Comparison of ENCODE assay signal across 20 cellular contexts in the genomic region with DNA sequence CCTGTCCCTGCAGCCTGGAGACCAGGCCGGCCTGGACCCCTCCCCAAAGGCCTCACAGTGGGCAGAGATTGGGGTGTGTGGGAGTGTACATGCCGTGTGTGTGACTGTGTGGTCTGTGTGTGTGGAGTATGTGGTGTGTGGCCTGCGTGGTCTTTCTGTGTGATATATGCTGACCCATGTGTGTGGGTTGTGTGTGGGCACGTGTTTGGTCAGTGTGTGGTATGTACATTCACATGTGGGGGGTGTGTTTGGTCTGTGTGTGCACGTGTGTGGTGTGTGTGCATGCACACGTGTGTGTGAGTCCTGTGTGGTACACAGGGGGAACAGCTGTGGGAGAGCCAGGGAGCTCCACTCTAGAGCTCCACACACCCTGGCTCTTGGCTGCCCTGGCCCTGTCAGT.
A peak's percentile ranks its signal among the peaks of the same experiment; 100 is the strongest.
DNase-seq lines count a peak whose midpoint lies in the region; ATAC-seq and TF ChIP-seq lines count a peak whose summit lies in the region.
"Had no signal": no experiment of that assay in that cellular context is flagged by ENCODE, and none has a peak within 500 bp of the region (broad histone marks: within the 10 kb centered on the region; RNA-seq: fewer than 3 reads in every experiment).

No MANE protein-coding gene starts in this region.

- H3K4me1 Mint-ChIP-seq in GM23338 (0 out of 3 replicates have a peak, but pooled peaks cover 3% of the 10 kb centered on the region), brain (peaks cover 53% of the 10 kb centered on the region), neural progenitor cell (peaks cover 13% of the 10 kb centered on the region)
- H3K4me1 Mint-ChIP-seq: B cell, IgD-negative memory B cell had no signal

- H3K9ac ChIP-seq in neural progenitor cell (no peak overlapping the region), mesenchymal stem cell (ENCODE audit: low read length) (no peak overlapping the region)
- H3K9ac ChIP-seq: KMS-11 had no signal

- no peak overlapping the region for H4K8ac ChIP-seq in mesenchymal stem cell (ENCODE audit: low read length)

- WGBS in mesenchymal stem cell: 76% methylated on average over 6 of the region's 6 CpGs

- H3K27me3 ChIP-seq in GM23338 (ENCODE audit: insufficient read depth) (no peaks in the 10 kb centered on the region), neural progenitor cell (no peaks in the 10 kb centered on the region), mesenchymal stem cell (ENCODE audit: control insufficient read depth in 1 of 2, insufficient read depth in 1 of 2, low read length in 2 of 2) (no peaks in the 10 kb centered on the region)

- H2BK5ac ChIP-seq in mesenchymal stem cell (ENCODE audit: low read depth, low read length, poor library complexity, severe bottlenecking): no peak overlapping the region

- 0 out of 2 replicates have a peak overlapping the region, but pooled peaks have one; percentile 27 for H3K27ac Mint-ChIP-seq in GM23338
- peak overlapping the region in 4 of 5 experiments; percentile 79 to 87 (median 83) for H3K27ac Mint-ChIP-seq in brain
- H3K27ac Mint-ChIP-seq in neural progenitor cell: peak overlapping the region; percentile 98
- H3K27ac Mint-ChIP-seq: B cell, IgD-negative memory B cell had no signal

- H3K27me3 Mint-ChIP-seq in GM23338 (ENCODE audit: insufficient read depth, low read depth, poor library complexity) (no peaks in the 10 kb centered on the region), brain (no peaks in the 10 kb centered on the region), neural progenitor cell (ENCODE audit: insufficient read depth, low read depth) (no peaks in the 10 kb centered on the region)
- H3K27me3 Mint-ChIP-seq: B cell, IgD-negative memory B cell had no signal

- H2AFZ ChIP-seq in GM23338: no peak overlapping the region
- no peak overlapping the region for H2AFZ ChIP-seq in neural progenitor cell (replicated peaks)
- H2AFZ ChIP-seq in mesenchymal stem cell (ENCODE audit: low read depth, low read length): no peak overlapping the region

- DNase-seq in GM23338 (ENCODE audit: low spot score): no peak
- no peak for DNase-seq in neural progenitor cell (ENCODE audit: low spot score)
- DNase-seq in DMS79 treated with DMSO at 0.1 percent for 48 hours (lab: John Stamatoyannopoulos, UW): no peak
- no peak for DNase-seq in inferior parietal cortex (ENCODE audit: extremely low spot score)
- DNase-seq in stimulated activated naive CD8-positive, alpha-beta T cell treated with anti-CD3 and anti-CD28 coated beads, Interleukin-15, Interleukin-2, amounts not matched to agents 100 U/mL and 50 U/mL, for 24 hours: no peak
- DNase-seq in mesenchymal stem cell: no peak
- DNase-seq: Calu3, DND-41, HCEC 1CT, MM.1S, NCI-H2029, NCI-H2227 treated with DMSO at 0.1 percent for 48 hours, NCI-H69, SHP77 had no signal

- H3K14ac ChIP-seq in mesenchymal stem cell (ENCODE audit: low read length in 2 of 2): no peak overlapping the region

- H3K23ac ChIP-seq in mesenchymal stem cell (ENCODE audit: low read length in 2 of 2): no peak overlapping the region

- no peak for ATAC-seq in GM23338
- no peak for ATAC-seq in stimulated activated naive CD8-positive, alpha-beta T cell treated with anti-CD3 and anti-CD28 coated beads, Interleukin-15, Interleukin-2, amounts not matched to agents 100 U/mL and 50 U/mL, for 24 hours
- ATAC-seq: Panc1 had no signal

- no peak overlapping the region for H2BK12ac ChIP-seq in mesenchymal stem cell (ENCODE audit: low read length in 2 of 2)

- H3K4me1 ChIP-seq in GM23338 (ENCODE audit: insufficient read depth) (no peaks in the 10 kb centered on the region), neural progenitor cell (peaks cover 4% of the 10 kb centered on the region), mesenchymal stem cell (ENCODE audit: control insufficient read depth, insufficient read depth, low read depth, low read length) (no peaks in the 10 kb centered on the region)

- H3K9me3 Mint-ChIP-seq in GM23338 (no peaks in the 10 kb centered on the region), brain (no peaks in the 10 kb centered on the region), neural progenitor cell (no peaks in the 10 kb centered on the region)
- H3K9me3 Mint-ChIP-seq: IgD-negative memory B cell had no signal

- H3K9me3 ChIP-seq in neural progenitor cell (ENCODE audit: low read depth) (no peaks in the 10 kb centered on the region), mesenchymal stem cell (ENCODE audit: control insufficient read depth, low read length) (no peaks in the 10 kb centered on the region)

- H3K27ac ChIP-seq in GM23338 (ENCODE audit: low read depth) (no peak overlapping the region), neural progenitor cell (no peak overlapping the region), mesenchymal stem cell (ENCODE audit: low read length, poor library complexity, severe bottlenecking) (no peak overlapping the region)
- H3K27ac ChIP-seq: KMS-11, RWPE1 had no signal

- no peak overlapping the region for H3K4me3 ChIP-seq in GM23338
- H3K4me3 ChIP-seq in neural progenitor cell: no peak overlapping the region
- H3K4me3 ChIP-seq in mesenchymal stem cell (ENCODE audit: insufficient read depth in 1 of 2, low read depth in 1 of 2, low read length in 2 of 2): no peak overlapping the region

- H3K79me1 ChIP-seq in mesenchymal stem cell (replicated peaks; ENCODE audit: low read length, poor library complexity, severe bottlenecking): no peaks in the 10 kb centered on the region

- no peak overlapping the region for H4K91ac ChIP-seq in mesenchymal stem cell (ENCODE audit: low read length)

- H3K4me3 Mint-ChIP-seq in GM23338 (no peak overlapping the region), brain (no peak overlapping the region), neural progenitor cell (peak overlapping the region; percentile 59)
- H3K4me3 Mint-ChIP-seq: B cell, IgD-negative memory B cell had no signal

- H3K36me3 Mint-ChIP-seq in GM23338 (ENCODE audit: low read depth) (no peaks in the 10 kb centered on the region; the same call in 2 of the 3 replicates), brain (no peaks in the 10 kb centered on the region), neural progenitor cell (no peaks in the 10 kb centered on the region)
- H3K36me3 Mint-ChIP-seq: IgD-negative memory B cell had no signal

- H2AK5ac ChIP-seq in mesenchymal stem cell (ENCODE audit: low read length, severe bottlenecking): no peak overlapping the region

- TF ChIP-seq CTCF in GM23338 (conservative IDR thresholded peaks at IDR 0.05; ENCODE audit: low read depth in 2 of 2): no peak
- TF ChIP-seq CTCF in brain (conservative IDR thresholded peaks at IDR 0.05): no peak
- TF ChIP-seq CTCF in neural progenitor cell (IDR thresholded peaks at IDR 0.05): no peak

- H3K4ac ChIP-seq in mesenchymal stem cell (ENCODE audit: low read depth in 1 of 2, low read length in 2 of 2): no peak overlapping the region

- no peaks in the 10 kb centered on the region for H3F3A ChIP-seq in GM23338 (replicated peaks; ENCODE audit: low read depth)
- no peaks in the 10 kb centered on the region for H3F3A ChIP-seq in neural progenitor cell (ENCODE audit: low read depth)

- H2BK15ac ChIP-seq in mesenchymal stem cell (ENCODE audit: low read depth, poor library complexity, severe bottlenecking): no peak overlapping the region

- H3K36me3 ChIP-seq in GM23338 (ENCODE audit: insufficient read depth): no peaks in the 10 kb centered on the region
- no peaks in the 10 kb centered on the region for H3K36me3 ChIP-seq in neural progenitor cell
- no peaks in the 10 kb centered on the region for H3K36me3 ChIP-seq in mesenchymal stem cell (ENCODE audit: control insufficient read depth in 1 of 2, insufficient read depth in 2 of 2, low read depth in 1 of 2, low read length in 2 of 2)

- no peak overlapping the region for H2BK120ac ChIP-seq in mesenchymal stem cell (ENCODE audit: low read depth, low read length)

- no peak overlapping the region for H3K18ac ChIP-seq in mesenchymal stem cell (ENCODE audit: low read depth in 1 of 2, low read length in 2 of 2)

- H4K20me1 ChIP-seq in GM23338 (replicated peaks; ENCODE audit: insufficient read depth) (no peaks in the 10 kb centered on the region), neural progenitor cell (ENCODE audit: low read depth) (peaks cover 24% of the 10 kb centered on the region)

- no peaks in the 10 kb centered on the region for H3K79me2 ChIP-seq in GM23338 (replicated peaks; ENCODE audit: insufficient read depth)
- H3K79me2 ChIP-seq in neural progenitor cell (ENCODE audit: low read depth): peaks cover 3% of the 10 kb centered on the region

- no peaks in the 10 kb centered on the region for H3K9me2 ChIP-seq in GM23338 (ENCODE audit: insufficient read depth)

- H3K4me2 ChIP-seq in GM23338 (no peak overlapping the region), neural progenitor cell (no peak overlapping the region), mesenchymal stem cell (ENCODE audit: low read length, poor library complexity, severe bottlenecking) (no peak overlapping the region)
- H3K4me2 ChIP-seq: KMS-11 had no signal

TF ChIP-seq in GM23338, 12 proteins besides CTCF, POLR2A, EP300 and RAD21 (continues in another document):
- TF ChIP-seq POLR2AphosphoS5 (IDR thresholded peaks at IDR 0.05; ENCODE audit: low read depth): no peak
- TF ChIP-seq, protein P1, sequence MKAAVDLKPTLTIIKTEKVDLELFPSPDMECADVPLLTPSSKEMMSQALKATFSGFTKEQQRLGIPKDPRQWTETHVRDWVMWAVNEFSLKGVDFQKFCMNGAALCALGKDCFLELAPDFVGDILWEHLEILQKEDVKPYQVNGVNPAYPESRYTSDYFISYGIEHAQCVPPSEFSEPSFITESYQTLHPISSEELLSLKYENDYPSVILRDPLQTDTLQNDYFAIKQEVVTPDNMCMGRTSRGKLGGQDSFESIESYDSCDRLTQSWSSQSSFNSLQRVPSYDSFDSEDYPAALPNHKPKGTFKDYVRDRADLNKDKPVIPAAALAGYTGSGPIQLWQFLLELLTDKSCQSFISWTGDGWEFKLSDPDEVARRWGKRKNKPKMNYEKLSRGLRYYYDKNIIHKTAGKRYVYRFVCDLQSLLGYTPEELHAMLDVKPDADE (IDR thresholded peaks at IDR 0.05): no peak

Comparison
In these comparisons a context has a peak if more than half of its experiments do, and no peak if none do; other contexts are left out.
1. H3K27ac Mint-ChIP-seq: peak in every context shown above with its lines; median percentile 98 in neural progenitor cell; 83 in brain; 27 in GM23338.